ENCODE assay signal across 16 cellular contexts in genomic region chr1:18668051-18668450, GRCh38. TPM values are rescaled to one million over a fixed set of nuclear protein-coding genes. Genes with fewer than 3 reads are reported as not detected.
A peak's percentile ranks its signal among the peaks of the same experiment; 100 is the strongest.
DNase-seq lines count a peak whose midpoint lies in the region; ATAC-seq, FAIRE-seq and TF ChIP-seq lines count a peak whose summit lies in the region.
"Had no signal": no experiment of that assay in that cellular context is flagged by ENCODE, and none has a peak within 500 bp of the region (broad histone marks: within the 10 kb centered on the region; RNA-seq: fewer than 3 reads in every experiment).

No MANE protein-coding gene starts in this region.

- H3K27ac Mint-ChIP-seq in MCF 10A (ENCODE audit: low read depth, unreplicated experiment), result peak overlapping the region; percentile 41
- H3K27ac Mint-ChIP-seq: CD4-positive, alpha-beta T cell had no signal

- peaks cover 37% of the 10 kb centered on the region for H3K4me1 Mint-ChIP-seq in MCF 10A (ENCODE audit: insufficient read depth, unreplicated experiment)

- RAD21 ChIA-PET in HCT116 (lab: Charles Lee; ENCODE audit: low non-redundant PET in 1 of 2, low total read pairs in 2 of 2, uncharacterized antibody in 2 of 2, unreplicated experiment in 2 of 2), result no interaction called here

- H3K4me1 ChIP-seq in HCT116 (ENCODE audit: control insufficient read depth in 1 of 2, insufficient read depth in 2 of 2, low read length in 2 of 2) (peaks cover 12 to 23% of the 10 kb centered on the region in 2 experiments), foreskin keratinocyte (peaks cover 20% of the 10 kb centered on the region), suprapubic skin (peaks cover 41% of the 10 kb centered on the region)

- H3K27ac ChIP-seq in HCT116 (ENCODE audit: low read depth, low read length) (no peak overlapping the region), foreskin keratinocyte (no peak overlapping the region), suprapubic skin (peak overlapping the region; percentile 78)

- no peak for TF ChIP-seq EP300 in suprapubic skin (IDR thresholded peaks at IDR 0.05)

- H3K9me2 ChIP-seq in HCT116 (ENCODE audit: insufficient read depth), result no peaks in the 10 kb centered on the region

- no peaks in the 10 kb centered on the region for H3K9me3 Mint-ChIP-seq in MCF 10A (ENCODE audit: unreplicated experiment)
- H3K9me3 Mint-ChIP-seq: CD4-positive, alpha-beta T cell had no signal

- H3K9me3 ChIP-seq in HCT116 (ENCODE audit: control insufficient read depth in 1 of 2, insufficient read depth in 1 of 2, low read depth in 1 of 2, low read length in 2 of 2) (no peaks in the 10 kb centered on the region), suprapubic skin (no peaks in the 10 kb centered on the region)

- CTCF ChIA-PET in HCT116 (lab: Charles Lee), result no interaction called here
- CTCF ChIA-PET in MCF 10A (lab: Yijun Ruan, JAX), result interaction anchor here (0.6 to 2.5 kb wide), 6 partner anchors 13 to 1415 kb away, joined by 3 to 23 read pairs (median 3); no protein-coding TSS in a partner anchor

- H3K9ac ChIP-seq in HCT116 (ENCODE audit: low read length), result no peak overlapping the region

- H3K36me3 Mint-ChIP-seq in MCF 10A (ENCODE audit: insufficient read depth, unreplicated experiment), result no peaks in the 10 kb centered on the region

- POLR2A ChIA-PET in HCT116 (lab: Charles Lee) (no interaction called here), MCF 10A (lab: Yijun Ruan, JAX) (interaction anchor here (0.6 to 1.0 kb wide), 3 partner anchors 10 to 406 kb away, joined by 3 read pairs; no protein-coding TSS in a partner anchor)

- DNase-seq in HCT116 (ENCODE audit: low read depth, low spot score), result no peak
- peak; percentile 71 for DNase-seq in MCF 10A (ENCODE audit: unreplicated experiment)
- peak; percentile 23 for DNase-seq in foreskin keratinocyte
- no peak for DNase-seq in suprapubic skin (ENCODE audit: low spot score in 2 of 2)
- no peak for DNase-seq in GM12891 (ENCODE audit: insufficient read length, low spot score)
- no peak for DNase-seq in HK-2 (ENCODE audit: unreplicated experiment)
- DNase-seq: CD4-positive, alpha-beta T cell; DMS79; GOT3; NCI-H1105 treated with DMSO at 0.1 percent for 48 hours; NCI-H187; NCI-H446; SIG-M5 had no signal

- BruUV-seq in HCT116 (replicated peaks; lab: Mats Ljungman, UMichigan) (no TSS peak), MCF 10A (replicated peaks; lab: Mats Ljungman, UMichigan) (no TSS peak)

- H3K79me2 ChIP-seq in HCT116 (ENCODE audit: insufficient read depth, low read length), result no peaks in the 10 kb centered on the region

- intact Hi-C loops in HCT116 (cut with micrococcal nuclease), result no loop called here
- intact Hi-C loops in MCF 10A (cut with micrococcal nuclease), result no loop called here

- H3K36me3 ChIP-seq in HCT116 (ENCODE audit: control insufficient read depth in 1 of 2, insufficient read depth in 2 of 2, low read length in 2 of 2), result no peaks in the 10 kb centered on the region
- H3K36me3 ChIP-seq in suprapubic skin, result no peaks in the 10 kb centered on the region

- TF ChIP-seq RAD21 in HCT116 (IDR thresholded peaks at IDR 0.05; ENCODE audit: low read depth), result no peak

- H4K20me1 ChIP-seq in HCT116 (ENCODE audit: insufficient read depth), result no peaks in the 10 kb centered on the region

- TF ChIP-seq CTCF in HCT116 (IDR thresholded peaks at IDR 0.05 in 2 of 3, conservative IDR thresholded peaks at IDR 0.05 in 1 of 3; ENCODE audit: borderline replicate concordance in 1 of 3, insufficient read depth in 1 of 3, low read depth in 2 of 3, low read length in 2 of 3), result no peak
- no peak for TF ChIP-seq CTCF in MCF 10A (IDR thresholded peaks at IDR 0.05; ENCODE audit: unreplicated experiment)
- TF ChIP-seq CTCF in foreskin keratinocyte (conservative IDR thresholded peaks at IDR 0.05), result no peak
- no peak for TF ChIP-seq CTCF in suprapubic skin (IDR thresholded peaks at IDR 0.05)

- H3K4me3 ChIP-seq in HCT116 (replicated peaks in 1 of 2; ENCODE audit: low read depth in 1 of 2, low read length in 2 of 2) (no peak overlapping the region), suprapubic skin (no peak overlapping the region)

- H3K4me2 ChIP-seq in HCT116 (ENCODE audit: low read length), result peak overlapping the region; percentile 36; the same call in 1 of the 2 replicates

- H2AFZ ChIP-seq in HCT116 (ENCODE audit: low read depth, low read length, poor library complexity, severe bottlenecking), result no peak overlapping the region

- ATAC-seq in HCT116, result peak; percentile 45
- ATAC-seq in foreskin keratinocyte, result peak; percentile 9
- ATAC-seq in GM18870 (IDR thresholded peaks at IDR 0.05; ENCODE audit: unreplicated experiment), result no peak

- H3K27me3 ChIP-seq in HCT116 (ENCODE audit: insufficient read depth, low read length) (no peaks in the 10 kb centered on the region), foreskin keratinocyte (no peaks in the 10 kb centered on the region), suprapubic skin (peaks cover 17% of the 10 kb centered on the region)

- WGBS in suprapubic skin, result 25% methylated on average over 1 of the region's 2 CpGs

- no peak for TF ChIP-seq POLR2A in HCT116 (IDR thresholded peaks at IDR 0.05; ENCODE audit: borderline replicate concordance, extremely low read depth, insufficient read depth, insufficient read length)
- no peak for TF ChIP-seq POLR2A in suprapubic skin (IDR thresholded peaks at IDR 0.05)
- no peak for TF ChIP-seq POLR2A in GM12891 (IDR thresholded peaks at IDR 0.05; ENCODE audit: low read depth, low read length)

- no peak for FAIRE-seq in GM12891 (lab: Jason Lieb, UNC)
- FAIRE-seq: G401.6, RCC 7860 had no signal

- H3K27me3 Mint-ChIP-seq in MCF 10A (ENCODE audit: insufficient read depth, unreplicated experiment), result no peaks in the 10 kb centered on the region
- H3K27me3 Mint-ChIP-seq: CD4-positive, alpha-beta T cell had no signal

- no peak overlapping the region for H3K4me3 Mint-ChIP-seq in MCF 10A (ENCODE audit: unreplicated experiment)
- H3K4me3 Mint-ChIP-seq: CD4-positive, alpha-beta T cell had no signal

TF ChIP-seq in HCT116, 20 proteins besides CTCF, POLR2A, EP300 and RAD21:
- TF ChIP-seq YY1 (IDR thresholded peaks at IDR 0.05; ENCODE audit: extremely low read depth, insufficient replicate concordance, low read depth, low read length) (no peak), FOSL1 (IDR thresholded peaks at IDR 0.05; ENCODE audit: low read depth) (no peak), EGR1 (IDR thresholded peaks at IDR 0.05; ENCODE audit: low read depth) (no peak), EZH2phosphoT487 (IDR thresholded peaks at IDR 0.05; ENCODE audit: borderline replicate concordance) (no peak), CBX3 (IDR thresholded peaks at IDR 0.05; ENCODE audit: low read depth) (no peak)

TF ChIP-seq in GM12891, 5 proteins besides CTCF, POLR2A, EP300 and RAD21:
- TF ChIP-seq PAX5 (IDR thresholded peaks at IDR 0.05; ENCODE audit: insufficient read depth, low read length, severe bottlenecking) (no peak), TAF1 (IDR thresholded peaks at IDR 0.05; ENCODE audit: low read depth, low read length) (no peak), SPI1 (IDR thresholded peaks at IDR 0.05; ENCODE audit: low read depth, low read length) (no peak), POLR2AphosphoS5 (IDR thresholded peaks at IDR 0.05; ENCODE audit: low read depth, low read length) (no peak), POU2F2 (IDR thresholded peaks at IDR 0.05; ENCODE audit: low read depth, low read length) (no peak)

RNA-seq across cellular contexts. Expression of gene PAX7, which starts 37.4 kb away (rescaled TPM):
- total RNA-seq in HCT116 (2021; ENCODE audit: unreplicated experiment) (not detected), MCF 10A (2022) (not detected in 2 replicates), foreskin keratinocyte (not detected in 2 replicates), suprapubic skin (under 1 TPM in 1 of 4 donors, not detected in 3; 0.08 TPM)
- polyA plus RNA-seq in HCT116 (2012), result not detected in 2 replicates
- polyA plus RNA-seq in foreskin keratinocyte, result not detected in 2 replicates
- 0.01 TPM for polyA plus RNA-seq in GM12891 (2012; ENCODE audit: low read depth, missing spikeins)
- total RNA-seq: CD4-positive, alpha-beta T cell had no signal

Comparison
In these comparisons a context has a peak if more than half of its experiments do, and no peak if none do; other contexts are left out.
1. DNase-seq: peak in MCF 10A (single experiment) and foreskin keratinocyte (2 of 2); none in HCT116 (single experiment), suprapubic skin (0 of 2), GM12891 (single experiment) and HK-2 (single experiment).